Comparison of ENCODE assay signal across 13 cellular contexts in the genomic region with DNA sequence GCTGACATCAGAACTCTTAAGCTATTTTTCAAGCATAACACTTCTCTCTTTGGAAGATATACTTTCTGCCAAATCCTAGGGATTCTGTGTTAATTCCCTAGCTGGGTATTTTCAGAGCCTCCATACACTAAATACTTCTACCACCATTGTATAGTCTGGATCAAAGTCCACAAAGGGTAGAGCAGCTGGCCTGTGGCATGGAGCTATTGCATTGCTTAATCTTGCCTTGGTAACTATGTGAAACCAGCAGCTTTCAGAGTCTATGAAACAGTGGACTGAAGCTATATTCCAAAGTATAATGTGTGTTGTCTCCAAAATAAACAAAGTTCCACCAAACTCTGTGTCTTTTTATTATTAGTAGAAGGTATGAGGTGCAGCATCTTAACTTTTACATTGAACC.
DNase-seq lines count a peak whose midpoint lies in the region; ATAC-seq lines count a peak whose summit lies in the region.
"Had no signal": no experiment of that assay in that cellular context is flagged by ENCODE, and none has a peak within 500 bp of the region (broad histone marks: within the 10 kb centered on the region; RNA-seq: fewer than 3 reads in every experiment).

No MANE protein-coding gene starts in this region.

- peak overlapping the region; percentile 4 for H2AFZ ChIP-seq in neuronal stem cell (ENCODE audit: low read length)

- H2AK5ac ChIP-seq in neuronal stem cell (ENCODE audit: low read depth, low read length) = no peak overlapping the region

- peak; percentile 23 for ATAC-seq in left lobe of liver

- H3K4me3 ChIP-seq in neuronal stem cell (ENCODE audit: low read length in 2 of 2) = no peak overlapping the region
- H3K4me3 ChIP-seq: HAP-1 had no signal

- H3K18ac ChIP-seq in neuronal stem cell (ENCODE audit: low read length) = no peak overlapping the region

- H3K4me2 ChIP-seq in neuronal stem cell (ENCODE audit: insufficient read depth, low read length, poor library complexity, severe bottlenecking) = no peak overlapping the region

- no peak overlapping the region for H3K23ac ChIP-seq in neuronal stem cell (ENCODE audit: low read depth, low read length, poor library complexity)

- no peak overlapping the region for H3K4ac ChIP-seq in neuronal stem cell (ENCODE audit: low read length)

- H2BK120ac ChIP-seq in neuronal stem cell (ENCODE audit: low read depth, low read length) = no peak overlapping the region

- H3K14ac ChIP-seq in neuronal stem cell (ENCODE audit: low read length) = no peak overlapping the region

- no peaks in the 10 kb centered on the region for H3K4me1 ChIP-seq in neuronal stem cell (ENCODE audit: control insufficient read depth in 2 of 2, insufficient read depth in 1 of 2, low read depth in 1 of 2, low read length in 2 of 2)
- H3K4me1 ChIP-seq: BE2C, HAP-1 had no signal

- no peak overlapping the region for H3K27ac ChIP-seq in neuronal stem cell (replicated peaks; ENCODE audit: low read length)
- H3K27ac ChIP-seq: C4-2B had no signal

- no peak overlapping the region for H4K91ac ChIP-seq in neuronal stem cell (ENCODE audit: low read depth, low read length, poor library complexity)

- H3K27me3 ChIP-seq in neuronal stem cell (ENCODE audit: control insufficient read depth in 3 of 3, insufficient read depth in 3 of 3, low read depth in 1 of 3, low read length in 3 of 3) = no peaks in the 10 kb centered on the region
- H3K27me3 ChIP-seq: BE2C had no signal

- no peaks in the 10 kb centered on the region for H3K36me3 ChIP-seq in neuronal stem cell (replicated peaks in 1 of 2; ENCODE audit: control insufficient read depth in 2 of 2, insufficient read depth in 2 of 2, low read length in 2 of 2)
- H3K36me3 ChIP-seq: BE2C, HAP-1 had no signal

- H3K9me3 ChIP-seq in neuronal stem cell (replicated peaks in 1 of 2; ENCODE audit: control insufficient read depth in 2 of 2, insufficient read depth in 1 of 2, low read depth in 1 of 2, low read length in 2 of 2) = no peaks in the 10 kb centered on the region
- H3K9me3 ChIP-seq: BE2C, HAP-1 had no signal

- peak; percentile 37 for DNase-seq in DMS53 treated with DMSO at 0.1 percent for 48 hours (lab: John Stamatoyannopoulos, UW; ENCODE audit: unreplicated experiment)
- DNase-seq in NCI-H146 (lab: John Stamatoyannopoulos, UW) = peak; percentile 80
- DNase-seq in left lobe of liver (ENCODE audit: low spot score) = no peak
- DNase-seq in neuronal stem cell (ENCODE audit: low spot score) = no peak
- DNase-seq in HCEC 1CT = no peak
- DNase-seq in AG20443 (ENCODE audit: low spot score) = no peak
- no peak for DNase-seq in HPDE6-E6E7 (ENCODE audit: extremely low spot score)
- DNase-seq: BE2C, DMS153, GF-D8, HFFc6 had no signal

- no peak overlapping the region for H2BK12ac ChIP-seq in neuronal stem cell (ENCODE audit: low read length)

- no peak overlapping the region for H2BK5ac ChIP-seq in neuronal stem cell (ENCODE audit: low read length)

- H3K79me1 ChIP-seq in neuronal stem cell (ENCODE audit: low read depth, low read length) = no peaks in the 10 kb centered on the region

- no peak overlapping the region for H3K9ac ChIP-seq in neuronal stem cell (ENCODE audit: low read depth, low read length, poor library complexity)

- H2BK15ac ChIP-seq in neuronal stem cell (ENCODE audit: low read length) = no peak overlapping the region

- no peak overlapping the region for H4K8ac ChIP-seq in neuronal stem cell (ENCODE audit: low read depth, low read length)

Comparison
In these comparisons a context has a peak if more than half of its experiments do, and no peak if none do; other contexts are left out.
1. DNase-seq: peak in DMS53 treated with DMSO at 0.1 percent for 48 hours (single experiment) and NCI-H146 (single experiment); none in left lobe of liver (single experiment), neuronal stem cell (single experiment), HCEC 1CT (single experiment), AG20443 (single experiment) and HPDE6-E6E7 (single experiment).